In genomic region chr11:44942029-44942710, GRCh38 we compare ENCODE assay signal across 17 cellular contexts. TPM values are rescaled to one million over a fixed set of nuclear protein-coding genes. Genes with fewer than 3 reads are reported as not detected.
DNase-seq lines count a peak whose midpoint lies in the region; ATAC-seq, FAIRE-seq and TF ChIP-seq lines count a peak whose summit lies in the region.
"Had no signal": no experiment of that assay in that cellular context is flagged by ENCODE, and none has a peak within 500 bp of the region (broad histone marks: within the 10 kb centered on the region; RNA-seq: fewer than 3 reads in every experiment).

No MANE protein-coding gene starts in this region.

- peak overlapping the region; percentile 51 for H3K27ac Mint-ChIP-seq in neural crest cell (ENCODE audit: unreplicated experiment)
- H3K27ac Mint-ChIP-seq: progenitor cell of endocrine pancreas had no signal

- H3K9me2 ChIP-seq in DOHH2 (replicated peaks; ENCODE audit: control insufficient read depth, low read length): no peaks in the 10 kb centered on the region

- peaks cover 57% of the 10 kb centered on the region for H3K4me1 Mint-ChIP-seq in neural crest cell

- H3K18ac ChIP-seq in IMR-90 (ENCODE audit: low read depth, low read length): no peak overlapping the region

- POLR2A ChIA-PET in IMR-90 (lab: Charles Lee; ENCODE audit: unreplicated experiment): no interaction called here

- no peak overlapping the region for H4K91ac ChIP-seq in IMR-90 (ENCODE audit: insufficient read depth, low read depth, low read length)

- no peaks in the 10 kb centered on the region for H3K9me3 ChIP-seq in DOHH2 (ENCODE audit: control insufficient read depth, insufficient read depth, low read length)
- H3K9me3 ChIP-seq in IMR-90 (ENCODE audit: control insufficient read depth, insufficient read depth, low read length): no peaks in the 10 kb centered on the region
- H3K9me3 ChIP-seq: heart left ventricle, thoracic aorta had no signal

- H4K8ac ChIP-seq in IMR-90 (ENCODE audit: low read depth in 2 of 2, low read length in 2 of 2): no peak overlapping the region

- FAIRE-seq in bronchial epithelial cell (lab: Jason Lieb, UNC): peak; percentile 99
- FAIRE-seq: TTC549 had no signal

- H2BK5ac ChIP-seq in IMR-90 (ENCODE audit: low read depth, low read length, poor library complexity, severe bottlenecking): peak overlapping the region; percentile 85

- no peak overlapping the region for H2AK9ac ChIP-seq in IMR-90 (replicated peaks; ENCODE audit: low read depth, low read length, poor library complexity)

- no peak for ATAC-seq in IMR-90 (ENCODE audit: low read depth)
- no peak for ATAC-seq in GM21447 (IDR thresholded peaks at IDR 0.05; ENCODE audit: unreplicated experiment)
- ATAC-seq: heart left ventricle had no signal

- no peaks in the 10 kb centered on the region for H3K79me2 ChIP-seq in DOHH2 (ENCODE audit: control insufficient read depth, low read length)

- H3K4me1 ChIP-seq in DOHH2 (ENCODE audit: control insufficient read depth, low read length) (peaks cover 40% of the 10 kb centered on the region), IMR-90 (ENCODE audit: control insufficient read depth, insufficient read depth, low read length) (no peaks in the 10 kb centered on the region; the same call in 1 of the 2 replicates)

- peaks cover 8% of the 10 kb centered on the region for H3F3A ChIP-seq in DOHH2 (ENCODE audit: control insufficient read depth, insufficient read depth)

- no peak overlapping the region for H3K9ac ChIP-seq in IMR-90 (ENCODE audit: low read depth, low read length)

- H3K4me3 Mint-ChIP-seq in neural crest cell: peak overlapping the region; percentile 14
- H3K4me3 Mint-ChIP-seq: immature natural killer cell, natural killer cell had no signal

- H3K56ac ChIP-seq in IMR-90 (ENCODE audit: extremely low read depth, insufficient read depth, low read length): no peak overlapping the region; the same call in 1 of the 2 replicates

- H2BK120ac ChIP-seq in IMR-90 (ENCODE audit: low read depth, low read length): no peak overlapping the region

- TF ChIP-seq POLR2A in IMR-90 (IDR thresholded peaks at IDR 0.05; ENCODE audit: low read depth, low read length): no peak

- dilution Hi-C loops in IMR-90 (cut with HindIII; ENCODE audit: low sequenced_read_pairs, unreplicated experiment): no loop called here

- H3K4me3 ChIP-seq in DOHH2 (ENCODE audit: low read length): peak overlapping the region; percentile 64
- no peak overlapping the region for H3K4me3 ChIP-seq in IMR-90 (ENCODE audit: insufficient read depth, low read depth, low read length)
- no peak overlapping the region for H3K4me3 ChIP-seq in bronchial epithelial cell (ENCODE audit: low read depth, low read length)
- no peak overlapping the region for H3K4me3 ChIP-seq in dorsolateral prefrontal cortex
- H3K4me3 ChIP-seq: heart left ventricle, thoracic aorta had no signal

- H4K5ac ChIP-seq in IMR-90 (ENCODE audit: low read depth, low read length): no peak overlapping the region

- in situ Hi-C loops in IMR-90 (cut with MboI; ENCODE audit: low sequenced_read_pairs): no loop called here

- peak overlapping the region; percentile 28; the same call in 1 of the 2 replicates for H2AK5ac ChIP-seq in IMR-90 (ENCODE audit: low read depth, low read length)

- peak overlapping the region; percentile 48; the same call in 1 of the 2 replicates for H3K27ac ChIP-seq in DOHH2 (ENCODE audit: low read depth, low read length)
- H3K27ac ChIP-seq in IMR-90 (ENCODE audit: insufficient read depth, low read length): no peak overlapping the region
- peak overlapping the region in 2 of 59 donors; percentile 3 to 57 for H3K27ac ChIP-seq in dorsolateral prefrontal cortex
- H3K27ac ChIP-seq: thoracic aorta had no signal

- H3K4me2 ChIP-seq in DOHH2 (ENCODE audit: low read length) (peak overlapping the region; percentile 81), IMR-90 (ENCODE audit: low read depth, low read length) (no peak overlapping the region)

- H3K14ac ChIP-seq in IMR-90 (replicated peaks; ENCODE audit: low read depth, low read length): no peak overlapping the region; the same call in 1 of the 2 replicates

- H3K9me3 Mint-ChIP-seq in neural crest cell: no peaks in the 10 kb centered on the region
- H3K9me3 Mint-ChIP-seq: natural killer cell had no signal

- H3K4ac ChIP-seq in IMR-90 (ENCODE audit: low read depth, low read length): no peak overlapping the region

- H3K23ac ChIP-seq in IMR-90 (ENCODE audit: low read depth, low read length): no peak overlapping the region

- no peak for TF ChIP-seq CTCF in DOHH2 (IDR thresholded peaks at IDR 0.05; ENCODE audit: low read depth, low read length, poor library complexity, severe bottlenecking)
- no peak for TF ChIP-seq CTCF in IMR-90 (conservative IDR thresholded peaks at IDR 0.05; ENCODE audit: low read depth, low read length)
- no peak for TF ChIP-seq CTCF in bronchial epithelial cell (IDR thresholded peaks at IDR 0.05; ENCODE audit: insufficient read depth, low read length, severe bottlenecking)
- TF ChIP-seq CTCF in neural crest cell (conservative IDR thresholded peaks at IDR 0.05): no peak
- no peak for TF ChIP-seq CTCF in dorsolateral prefrontal cortex (IDR thresholded peaks at IDR 0.05 in 54 of 56, conservative IDR thresholded peaks at IDR 0.05 in 2 of 56; ENCODE audit: low read depth in 1 of 56, partially characterized antibody in 56 of 56)

- H3K79me1 ChIP-seq in IMR-90 (ENCODE audit: low read depth in 1 of 2, low read length in 2 of 2): peaks cover 8 to 23% of the 10 kb centered on the region in 2 experiments

- peaks cover 7% of the 10 kb centered on the region for H3K9me1 ChIP-seq in IMR-90 (ENCODE audit: insufficient read depth, low read length)

- H3K36me3 ChIP-seq in DOHH2 (ENCODE audit: control insufficient read depth, low read length): no peaks in the 10 kb centered on the region
- H3K36me3 ChIP-seq in IMR-90 (ENCODE audit: control insufficient read depth, insufficient read depth, low read length): peaks cover 36% of the 10 kb centered on the region; the same call in 1 of the 2 replicates
- H3K36me3 ChIP-seq in bronchial epithelial cell (ENCODE audit: control insufficient read depth, insufficient read depth, low read length): no peaks in the 10 kb centered on the region
- H3K36me3 ChIP-seq: thoracic aorta had no signal

- H3K27me3 Mint-ChIP-seq in neural crest cell (ENCODE audit: low read depth): no peaks in the 10 kb centered on the region
- H3K27me3 Mint-ChIP-seq: progenitor cell of endocrine pancreas had no signal

- CTCF ChIA-PET in IMR-90 (lab: Yijun Ruan, JAX): interaction anchor here (1.0 kb wide), 1 partner anchor 161 kb away, joined by 3 read pairs; no protein-coding TSS in a partner anchor

- H4K20me1 ChIP-seq in DOHH2 (ENCODE audit: control insufficient read depth, insufficient read depth, low read depth, low read length) (no peaks in the 10 kb centered on the region), IMR-90 (ENCODE audit: insufficient read depth, low read length) (peaks cover 56% of the 10 kb centered on the region)

- TF ChIP-seq RAD21 in IMR-90 (IDR thresholded peaks at IDR 0.05; ENCODE audit: low read length): no peak

- peaks cover 8% of the 10 kb centered on the region for H3K36me3 Mint-ChIP-seq in neural crest cell (ENCODE audit: low read depth)
- H3K36me3 Mint-ChIP-seq: immature natural killer cell, natural killer cell had no signal

- no peak overlapping the region for H2BK20ac ChIP-seq in IMR-90 (ENCODE audit: low read depth, low read length)

- no peak for DNase-seq in IMR-90
- DNase-seq in bronchial epithelial cell (ENCODE audit: low read depth): no peak
- no peak for DNase-seq in neural crest cell (ENCODE audit: low read depth, low spot score)
- no peak for DNase-seq in effector CD8-positive, alpha-beta T cell (lab: John Stamatoyannopoulos, UW)
- DNase-seq in dorsolateral prefrontal cortex: no peak
- DNase-seq in NCI-H69 (lab: John Stamatoyannopoulos, UW): no peak
- DNase-seq: heart left ventricle, immature natural killer cell, natural killer cell, NCI-H1930, NCI-H446 treated with DMSO at 0.1 percent for 48 hours, SW 1271 had no signal

- BruUV-seq in IMR-90 (replicated peaks; lab: Mats Ljungman, UMichigan): no TSS peak

- WGBS in IMR-90 (ENCODE audit: extremely low coverage in 2 of 2, insufficient read length in 1 of 2), 2 experiments: 87% methylated on average over 3 of the region's 7 CpGs; no CpG with 5 or more reads in 1 of the 2 experiments

- intact Hi-C loops in IMR-90 (cut with micrococcal nuclease): no loop called here
- intact Hi-C loops in dorsolateral prefrontal cortex (cut with DNase I): no loop called here

- peak overlapping the region; percentile 63 for H2AFZ ChIP-seq in IMR-90 (replicated peaks; ENCODE audit: low read length, poor library complexity)

- H2BK15ac ChIP-seq in IMR-90 (ENCODE audit: low read depth, low read length): no peak overlapping the region

- H3K27me3 ChIP-seq in DOHH2 (ENCODE audit: control insufficient read depth, low read length) (no peaks in the 10 kb centered on the region), IMR-90 (ENCODE audit: control insufficient read depth, insufficient read depth, low read length) (no peaks in the 10 kb centered on the region), bronchial epithelial cell (ENCODE audit: control insufficient read depth, insufficient read depth, low read length) (peaks cover 3% of the 10 kb centered on the region), dorsolateral prefrontal cortex (peaks cover 0 to 3% (median 0%) of the 10 kb centered on the region in 45 donors)
- H3K27me3 ChIP-seq: heart left ventricle had no signal

TF ChIP-seq in IMR-90, 13 proteins besides CTCF, POLR2A, EP300 and RAD21:
- TF ChIP-seq CEBPB (IDR thresholded peaks at IDR 0.05; ENCODE audit: low read depth, low read length): no peak
- no peak for TF ChIP-seq NFE2L2 (IDR thresholded peaks at IDR 0.05; ENCODE audit: low read depth, low read length)
- no peak for TF ChIP-seq USF2 (IDR thresholded peaks at IDR 0.05; ENCODE audit: low read depth, low read length)

RNA-seq across cellular contexts. Expression of gene TP53I11, which starts 8.5 kb away (rescaled TPM):
- total RNA-seq in IMR-90 (2012; rRNA removed): 3.9 TPM in 2 replicates
- polyA plus RNA-seq in IMR-90 (2012; rRNA removed): 18.4 and 22.0 TPM in 2 replicates
- 11.2 and 20.9 TPM in 2 replicates for polyA plus RNA-seq in IMR-90 (2012; cell fraction: cytosol; rRNA removed)
- 20.9 and 25.0 TPM in 2 replicates for polyA plus RNA-seq in IMR-90 (2012; cell fraction: nucleus; rRNA removed; ENCODE audit: low replicate concordance)
- total RNA-seq in bronchial epithelial cell: 1.8 and 4.9 TPM in 2 replicates
- total RNA-seq in neural crest cell: 83.6 and 85.6 TPM in 2 replicates
- 10 to 100 TPM in 119 of 120 experiments, 1 to 10 TPM in 1; 9.6 to 61.1 (median 25.7) TPM for total RNA-seq in dorsolateral prefrontal cortex
